In the genomic region with DNA sequence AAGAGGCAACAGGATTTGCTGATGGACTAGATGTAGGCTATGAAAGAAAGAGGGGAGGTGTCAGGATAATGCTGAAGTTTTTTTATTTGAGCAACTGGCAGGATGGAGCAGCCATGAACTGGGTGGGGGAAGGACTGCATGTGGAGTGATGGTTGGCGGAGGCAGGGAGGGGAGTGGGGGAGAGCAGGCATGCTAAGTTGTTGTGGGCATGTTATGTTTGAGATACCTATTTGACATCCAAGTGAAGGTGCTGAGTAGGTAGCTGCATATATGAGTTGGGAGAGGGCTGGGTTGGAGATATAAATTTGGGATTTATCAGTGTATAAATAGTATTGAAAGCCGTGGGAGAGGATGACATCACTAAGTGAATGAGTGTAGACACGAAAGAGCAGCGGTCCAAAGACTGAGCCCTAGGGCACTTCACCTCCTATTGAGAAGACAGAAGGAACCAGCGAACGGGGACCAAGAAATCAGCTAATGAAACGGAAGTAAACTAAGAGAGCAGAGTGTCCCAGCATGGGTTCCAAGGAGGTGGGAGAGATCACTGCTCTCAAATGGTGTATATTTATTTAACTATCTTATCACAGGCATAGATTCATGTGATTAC, we compare ENCODE assay signal across 21 cellular contexts. TPM values are rescaled to one million over a fixed set of nuclear protein-coding genes. Genes with fewer than 3 reads are reported as not detected.
A peak's percentile ranks its signal among the peaks of the same experiment; 100 is the strongest.
DNase-seq lines count a peak whose midpoint lies in the region; ATAC-seq lines count a peak whose summit lies in the region.
"Had no signal": no experiment of that assay in that cellular context is flagged by ENCODE, and none has a peak within 500 bp of the region (broad histone marks: within the 10 kb centered on the region; RNA-seq: fewer than 3 reads in every experiment).

No MANE protein-coding gene starts in this region.

- peaks cover 4% of the 10 kb centered on the region for H3K27me3 ChIP-seq in CD8-positive, alpha-beta memory T cell (ENCODE audit: insufficient read depth, low read length, poor library complexity, severe bottlenecking)
- H3K27me3 ChIP-seq: BLaER1 treated with 17β-estradiol and CSF1 and Interleukin-3, amounts not matched to agents 10 nM and 100 nM had no signal

- intact Hi-C loops in posterior vena cava (cut with DNase I): no loop called here

- peaks cover 21% of the 10 kb centered on the region for H3K4me1 Mint-ChIP-seq in stimulated activated naive CD8-positive, alpha-beta T cell treated with anti-CD3 and anti-CD28 coated beads, Interleukin-15, Interleukin-2, amounts not matched to agents 100 ng/mL and 50 ng/mL, for 24 hours (ENCODE audit: low read depth)
- no peaks in the 10 kb centered on the region for H3K4me1 Mint-ChIP-seq in CD8-positive, alpha-beta memory T cell

- POLR2A ChIA-PET in CD8-positive, alpha-beta memory T cell (lab: Charles Lee): no interaction called here

- no peak for DNase-seq in stimulated activated naive CD8-positive, alpha-beta T cell treated with anti-CD3 and anti-CD28 coated beads, Interleukin-15, Interleukin-2, amounts not matched to agents 100 U/mL and 50 U/mL, for 24 hours
- DNase-seq in caudate nucleus (lab: John Stamatoyannopoulos, UW) (peak in 32 of 61 donors; percentile 17 to 87 (median 48)), posterior vena cava (ENCODE audit: low spot score) (peak; percentile 13), NCI-H524 treated with DMSO at 0.1 percent for 48 hours (lab: John Stamatoyannopoulos, UW) (no peak)
- no peak for DNase-seq in CD8-positive, alpha-beta memory T cell
- DNase-seq: CD8-positive, alpha-beta T cell; COR-L47; DMS 273 treated with DMSO at 0.1 percent for 48 hours; DMS53; DND-41; EL; IMR-90 had no signal

- no peaks in the 10 kb centered on the region for H3K9me3 Mint-ChIP-seq in stimulated activated naive CD8-positive, alpha-beta T cell treated with anti-CD3 and anti-CD28 coated beads, Interleukin-15, Interleukin-2, amounts not matched to agents 100 ng/mL and 50 ng/mL, for 24 hours
- H3K9me3 Mint-ChIP-seq in CD8-positive, alpha-beta memory T cell: no peaks in the 10 kb centered on the region
- H3K9me3 Mint-ChIP-seq: CD8-positive, alpha-beta T cell had no signal

- H3K27ac Mint-ChIP-seq in stimulated activated naive CD8-positive, alpha-beta T cell treated with anti-CD3 and anti-CD28 coated beads, Interleukin-15, Interleukin-2, amounts not matched to agents 100 ng/mL and 50 ng/mL, for 24 hours: no peak overlapping the region
- no peak overlapping the region for H3K27ac Mint-ChIP-seq in CD8-positive, alpha-beta memory T cell
- H3K27ac Mint-ChIP-seq: B cell; CD8-positive, alpha-beta T cell had no signal

- H3K4me3 Mint-ChIP-seq in stimulated activated naive CD8-positive, alpha-beta T cell treated with anti-CD3 and anti-CD28 coated beads, Interleukin-15, Interleukin-2, amounts not matched to agents 100 ng/mL and 50 ng/mL, for 24 hours: peak overlapping the region; percentile 31
- H3K4me3 Mint-ChIP-seq in CD8-positive, alpha-beta memory T cell: no peak overlapping the region
- H3K4me3 Mint-ChIP-seq: B cell; CD8-positive, alpha-beta T cell had no signal

- ATAC-seq in stimulated activated naive CD8-positive, alpha-beta T cell treated with anti-CD3 and anti-CD28 coated beads, Interleukin-15, Interleukin-2, amounts not matched to agents 100 U/mL and 50 U/mL, for 24 hours: no peak
- no peak for ATAC-seq in HG03442 (IDR thresholded peaks at IDR 0.05; ENCODE audit: unreplicated experiment)
- ATAC-seq: CD8-positive, alpha-beta T cell; GM12878 had no signal

- H3K36me3 Mint-ChIP-seq in stimulated activated naive CD8-positive, alpha-beta T cell treated with anti-CD3 and anti-CD28 coated beads, Interleukin-15, Interleukin-2, amounts not matched to agents 100 ng/mL and 50 ng/mL, for 24 hours (ENCODE audit: low read depth): no peaks in the 10 kb centered on the region
- H3K36me3 Mint-ChIP-seq in CD8-positive, alpha-beta memory T cell: peaks cover 0 to 3% (median 0%) of the 10 kb centered on the region in 3 donors
- H3K36me3 Mint-ChIP-seq: CD8-positive, alpha-beta T cell had no signal

- H3K9me3 ChIP-seq in CD8-positive, alpha-beta memory T cell (ENCODE audit: low read length): no peaks in the 10 kb centered on the region
- H3K9me3 ChIP-seq: BLaER1 treated with 17β-estradiol and CSF1 and Interleukin-3, amounts not matched to agents 10 nM and 100 nM; HAP-1 had no signal

- H3K36me3 ChIP-seq in CD8-positive, alpha-beta memory T cell (ENCODE audit: insufficient read depth, low read length): no peaks in the 10 kb centered on the region
- H3K36me3 ChIP-seq: HAP-1 had no signal

- no peaks in the 10 kb centered on the region for H3K4me1 ChIP-seq in CD8-positive, alpha-beta memory T cell (ENCODE audit: insufficient read depth, low read length)
- H3K4me1 ChIP-seq: HAP-1 had no signal

- CTCF ChIA-PET in CD8-positive, alpha-beta memory T cell (lab: Charles Lee): no interaction called here

- peak overlapping the region; percentile 48 for H3K27ac ChIP-seq in caudate nucleus (ENCODE audit: low read depth, low read length)
- no peak overlapping the region for H3K27ac ChIP-seq in CD8-positive, alpha-beta memory T cell (ENCODE audit: low read depth, low read length)
- H3K27ac ChIP-seq: BLaER1 treated with 17β-estradiol and CSF1 and Interleukin-3, amounts not matched to agents 10 nM and 100 nM had no signal

- H3K27me3 Mint-ChIP-seq in stimulated activated naive CD8-positive, alpha-beta T cell treated with anti-CD3 and anti-CD28 coated beads, Interleukin-15, Interleukin-2, amounts not matched to agents 100 ng/mL and 50 ng/mL, for 24 hours: peaks cover 16% of the 10 kb centered on the region
- H3K27me3 Mint-ChIP-seq in CD8-positive, alpha-beta memory T cell: peaks cover 8 to 26% of the 10 kb centered on the region in 2 donors

- H3K4me3 ChIP-seq in CD8-positive, alpha-beta memory T cell (ENCODE audit: low read length): no peak overlapping the region
- H3K4me3 ChIP-seq: BLaER1 treated with 17β-estradiol and CSF1 and Interleukin-3, amounts not matched to agents 10 nM and 100 nM; GM12878; HAP-1 had no signal

RNA-seq across cellular contexts. Expression of a gene that starts 7.4 kb away (rescaled TPM):
- under 1 TPM; 0.14 to 0.28 TPM for total RNA-seq in posterior vena cava
- total RNA-seq in CD8-positive, alpha-beta memory T cell: 1 to 10 TPM; 1.4 to 1.8 TPM
- polyA plus RNA-seq in CD8-positive, alpha-beta memory T cell: 0.55 TPM
- total RNA-seq: A172; CD8-positive, alpha-beta T cell; IMR-90 had no signal
- polyA plus RNA-seq: IMR-90 had no signal

RNA-seq across cellular contexts. Expression of a gene that starts 16.7 kb away (rescaled TPM):
- total RNA-seq in posterior vena cava: 1 to 10 TPM; 2.1 to 2.3 TPM
- 1 to 10 TPM; 1.3 to 1.9 TPM for total RNA-seq in CD8-positive, alpha-beta memory T cell
- polyA plus RNA-seq in CD8-positive, alpha-beta memory T cell: 0.22 TPM

RNA-seq across cellular contexts. Expression of a gene that starts 20.0 kb away (rescaled TPM):
- 10 to 100 TPM in 1 of 2 donors, 1 to 10 TPM in 1; 7.6 to 10.6 TPM for total RNA-seq in posterior vena cava
- total RNA-seq in CD8-positive, alpha-beta memory T cell: 10 to 100 TPM; 11.9 to 14.3 TPM
- 39.6 TPM for polyA plus RNA-seq in CD8-positive, alpha-beta memory T cell

RNA-seq across cellular contexts. Expression of a gene that starts 44.3 kb away (rescaled TPM):
- 10 to 100 TPM; 33.1 to 41.2 TPM for total RNA-seq in posterior vena cava
- 10 to 100 TPM; 22.3 to 22.8 TPM for total RNA-seq in CD8-positive, alpha-beta memory T cell
- polyA plus RNA-seq in CD8-positive, alpha-beta memory T cell: 22.1 TPM

RNA-seq across cellular contexts. Expression of a gene that starts 53.6 kb away (rescaled TPM):
- not detected for total RNA-seq in posterior vena cava
- not detected for total RNA-seq in CD8-positive, alpha-beta memory T cell
- polyA plus RNA-seq in CD8-positive, alpha-beta memory T cell: not detected
- total RNA-seq: A172; B cell; CD8-positive, alpha-beta T cell; G401; H1; IMR-90 had no signal
- polyA plus RNA-seq: IMR-90 had no signal

Comparison
In these comparisons a context has a peak if more than half of its experiments do, and no peak if none do; other contexts are left out.
1. DNase-seq: peak in caudate nucleus (32 of 61) and posterior vena cava (single experiment); none in stimulated activated naive CD8-positive, alpha-beta T cell treated with anti-CD3 and anti-CD28 coated beads, Interleukin-15, Interleukin-2, amounts not matched to agents 100 U/mL and 50 U/mL, for 24 hours (single experiment), CD8-positive, alpha-beta memory T cell (0 of 5) and NCI-H524 treated with DMSO at 0.1 percent for 48 hours (single experiment).